ENCODE assay signal across 19 cellular contexts in the genomic region with DNA sequence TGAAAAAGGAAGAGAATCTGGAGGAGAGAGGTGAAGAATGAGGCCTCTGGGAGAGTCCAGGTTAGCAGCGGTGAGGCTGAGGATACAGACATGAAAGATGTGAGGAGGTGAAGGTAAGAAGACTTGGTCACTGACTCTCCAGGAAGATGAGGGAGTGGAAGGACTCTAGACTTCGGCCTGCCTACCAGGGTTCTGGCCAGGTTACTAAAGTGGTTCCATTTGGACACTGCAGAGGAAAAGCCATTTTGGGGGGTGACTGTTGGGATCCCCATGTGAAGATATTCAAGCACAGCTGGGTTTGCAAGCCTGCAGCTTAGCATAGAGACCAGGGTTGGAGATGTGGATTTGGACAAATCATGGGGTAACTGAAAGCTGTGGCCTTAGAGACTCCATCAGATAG. TPM values are rescaled to one million over a fixed set of nuclear protein-coding genes. Genes with fewer than 3 reads are reported as not detected.
DNase-seq lines count a peak whose midpoint lies in the region; ATAC-seq and TF ChIP-seq lines count a peak whose summit lies in the region.
"Had no signal": no experiment of that assay in that cellular context is flagged by ENCODE, and none has a peak within 500 bp of the region (broad histone marks: within the 10 kb centered on the region; RNA-seq: fewer than 3 reads in every experiment).

No MANE protein-coding gene starts in this region.

- ATAC-seq in left lung (no peak), HG03354 (IDR thresholded peaks at IDR 0.05; ENCODE audit: poor library complexity, severe bottlenecking, unreplicated experiment) (no peak)
- ATAC-seq: HCT116 had no signal

- CTCF ChIA-PET in CD4-positive, alpha-beta memory T cell (lab: Charles Lee; ENCODE audit: partially characterized antibody) = interaction anchor here (1.3 to 2.8 kb wide), 9 partner anchors 12 to 58 kb away, joined by 3 to 16 read pairs (median 12); partner anchors contain the start of genes MRPL17, TAF10 and TPP1

- H3K4me1 Mint-ChIP-seq in CD4-positive, alpha-beta memory T cell = peaks cover 0 to 12% (median 0%) of the 10 kb centered on the region in 4 donors
- H3K4me1 Mint-ChIP-seq: activated CD8-positive, alpha-beta memory T cell treated with anti-CD3 and anti-CD28 coated beads, Interleukin-2, amount 10 ng/mL, durations not matched to agents 7 days and 5 days; nephron; stimulated activated memory B cell treated with anti-CD40 and anti-IgM and Interleukin-4, amounts not matched to agents 10 μg/mL and 1 μg/mL and 100 μg/mL, for 72 hours had no signal

- no peaks in the 10 kb centered on the region for H3K9me3 Mint-ChIP-seq in CD4-positive, alpha-beta memory T cell
- H3K9me3 Mint-ChIP-seq: activated T-helper 2 cell treated with anti-CD3 and anti-CD28 coated beads, Interferon-gamma antibody, Interleukin-2, Interleukin-4, amounts not matched to agents 10 μg/mL and 5 μg/mL and 100 μg/mL, durations not matched to agents 14 hours and 24 hours and 36 hours; nephron; stimulated activated memory B cell treated with anti-CD40 and anti-IgM and Interleukin-4, amounts not matched to agents 10 μg/mL and 1 μg/mL and 100 μg/mL, for 72 hours had no signal

- H3K9me3 ChIP-seq in CD4-positive, alpha-beta memory T cell (ENCODE audit: control insufficient read depth in 1 of 2, low read length in 2 of 2) = no peaks in the 10 kb centered on the region
- H3K9me3 ChIP-seq in OCI-LY3 (ENCODE audit: insufficient read depth, low read length) (no peaks in the 10 kb centered on the region), left lung (no peaks in the 10 kb centered on the region), subcutaneous abdominal adipose tissue (ENCODE audit: control insufficient read depth in 5 of 5, low read length in 5 of 5) (no peaks in the 10 kb centered on the region), MM.1S (replicated peaks; ENCODE audit: insufficient read depth, low read length) (no peaks in the 10 kb centered on the region)

- H3K27ac ChIP-seq in CD4-positive, alpha-beta memory T cell (ENCODE audit: low read depth, low read length) = peak overlapping the region; percentile 54
- H3K27ac ChIP-seq in OCI-LY3 (ENCODE audit: low read length) = peak overlapping the region; percentile 65; the same call in 1 of the 2 replicates
- peak overlapping the region; percentile 58 to 81 for H3K27ac ChIP-seq in left lung
- peak overlapping the region; percentile 80 for H3K27ac ChIP-seq in subcutaneous abdominal adipose tissue (ENCODE audit: low read depth, low read length)
- no peak overlapping the region for H3K27ac ChIP-seq in MM.1S (ENCODE audit: low read length)
- H3K27ac ChIP-seq: brain microvascular endothelial cell had no signal

- POLR2A ChIA-PET in CD4-positive, alpha-beta memory T cell (lab: Charles Lee; ENCODE audit: partially characterized antibody) = interaction anchor here (1.0 to 4.5 kb wide), 15 partner anchors 9 to 258 kb away, joined by 3 to 37 read pairs (median 8); partner anchors contain the start of genes ILK, MRPL17, TAF10 and TPP1

- H3K79me2 ChIP-seq in OCI-LY3 (ENCODE audit: low read length) = no peaks in the 10 kb centered on the region
- no peaks in the 10 kb centered on the region for H3K79me2 ChIP-seq in MM.1S (ENCODE audit: low read length)

- no peak overlapping the region for H2AFZ ChIP-seq in OCI-LY3 (ENCODE audit: low read depth, low read length)
- no peak overlapping the region for H2AFZ ChIP-seq in MM.1S (ENCODE audit: low read length)

- H3K4me1 ChIP-seq in CD4-positive, alpha-beta memory T cell (ENCODE audit: insufficient read depth, low read length) = peaks cover 47% of the 10 kb centered on the region
- peaks cover 27% of the 10 kb centered on the region for H3K4me1 ChIP-seq in OCI-LY3 (ENCODE audit: low read length)
- H3K4me1 ChIP-seq in left lung = peaks cover 21 to 51% of the 10 kb centered on the region in 2 donors
- peaks cover 9 to 58% (median 30%) of the 10 kb centered on the region in 5 donors for H3K4me1 ChIP-seq in subcutaneous abdominal adipose tissue (ENCODE audit: control insufficient read depth in 5 of 5, insufficient read depth in 5 of 5, low read length in 5 of 5)
- no peaks in the 10 kb centered on the region for H3K4me1 ChIP-seq in MM.1S (ENCODE audit: low read length)

- H3K4me2 ChIP-seq in OCI-LY3 (ENCODE audit: low read length) (peak overlapping the region; percentile 80), MM.1S (ENCODE audit: low read depth, low read length) (no peak overlapping the region)

- H3K9ac ChIP-seq in OCI-LY3 (ENCODE audit: low read length) (peak overlapping the region; percentile 63; the same call in 1 of the 2 replicates), subcutaneous abdominal adipose tissue (ENCODE audit: low read length in 5 of 5) (no peak overlapping the region), MM.1S (ENCODE audit: low read length) (no peak overlapping the region)

- H3K36me3 ChIP-seq in CD4-positive, alpha-beta memory T cell (ENCODE audit: insufficient read depth, low read length) = no peaks in the 10 kb centered on the region
- no peaks in the 10 kb centered on the region for H3K36me3 ChIP-seq in OCI-LY3 (replicated peaks; ENCODE audit: low read depth, low read length)
- no peaks in the 10 kb centered on the region for H3K36me3 ChIP-seq in left lung
- H3K36me3 ChIP-seq in subcutaneous abdominal adipose tissue (ENCODE audit: control insufficient read depth in 5 of 5, insufficient read depth in 5 of 5, low read length in 5 of 5) = peaks cover 0 to 5% (median 0%) of the 10 kb centered on the region in 5 donors
- no peaks in the 10 kb centered on the region for H3K36me3 ChIP-seq in MM.1S (replicated peaks; ENCODE audit: insufficient read depth, low read length)
- H3K36me3 ChIP-seq: brain microvascular endothelial cell had no signal

- no peaks in the 10 kb centered on the region for H3K36me3 Mint-ChIP-seq in CD4-positive, alpha-beta memory T cell
- H3K36me3 Mint-ChIP-seq: activated CD8-positive, alpha-beta memory T cell treated with anti-CD3 and anti-CD28 coated beads, Interleukin-2, amount 10 ng/mL, durations not matched to agents 7 days and 5 days; stimulated activated memory B cell treated with anti-CD40 and anti-IgM and Interleukin-4, amounts not matched to agents 10 μg/mL and 1 μg/mL and 100 μg/mL, for 72 hours had no signal

- intact Hi-C loops in CD4-positive, alpha-beta memory T cell (cut with micrococcal nuclease) = loop anchor here (1.0 to 2.0 kb wide), 2 partner anchors 19 to 29 kb away; partner anchors contain the start of gene TPP1
- intact Hi-C loops in left lung (cut with DNase I) = no loop called here

- H3K4me3 Mint-ChIP-seq in CD4-positive, alpha-beta memory T cell = no peak overlapping the region
- H3K4me3 Mint-ChIP-seq: activated CD8-positive, alpha-beta memory T cell treated with anti-CD3 and anti-CD28 coated beads, Interleukin-2, amount 10 ng/mL, durations not matched to agents 7 days and 5 days; nephron; stimulated activated memory B cell treated with anti-CD40 and anti-IgM and Interleukin-4, amounts not matched to agents 10 μg/mL and 1 μg/mL and 100 μg/mL, for 72 hours had no signal

- H3K9me2 ChIP-seq in MM.1S (replicated peaks; ENCODE audit: insufficient read depth, low read length) = no peaks in the 10 kb centered on the region

- no peaks in the 10 kb centered on the region for H3K27me3 ChIP-seq in CD4-positive, alpha-beta memory T cell (ENCODE audit: insufficient read depth, low read length)
- H3K27me3 ChIP-seq in OCI-LY3 (ENCODE audit: low read depth, low read length) = peaks cover 29% of the 10 kb centered on the region; the same call in 1 of the 2 replicates
- peaks cover 0 to 9% of the 10 kb centered on the region in 2 donors for H3K27me3 ChIP-seq in left lung
- H3K27me3 ChIP-seq in subcutaneous abdominal adipose tissue (ENCODE audit: control insufficient read depth in 5 of 5, insufficient read depth in 4 of 5, low read length in 5 of 5) = peaks cover 0 to 3% (median 0%) of the 10 kb centered on the region in 5 donors
- H3K27me3 ChIP-seq in MM.1S (replicated peaks; ENCODE audit: insufficient read depth, low read length) = peaks cover 18% of the 10 kb centered on the region; the same call in 1 of the 2 replicates

- H4K20me1 ChIP-seq in OCI-LY3 (ENCODE audit: insufficient read depth, low read length) = no peaks in the 10 kb centered on the region
- H4K20me1 ChIP-seq in MM.1S (ENCODE audit: insufficient read depth, low read length) = no peaks in the 10 kb centered on the region

- H3F3A ChIP-seq in MM.1S (ENCODE audit: insufficient read depth, low read length) = no peaks in the 10 kb centered on the region

- no peak for TF ChIP-seq CTCF in OCI-LY3 (IDR thresholded peaks at IDR 0.05; ENCODE audit: low read depth, low read length)
- no peak for TF ChIP-seq CTCF in left lung (IDR thresholded peaks at IDR 0.05)
- no peak for TF ChIP-seq CTCF in MM.1S (IDR thresholded peaks at IDR 0.05; ENCODE audit: low read length)

- no peak overlapping the region for H3K4me3 ChIP-seq in CD4-positive, alpha-beta memory T cell (ENCODE audit: low read length in 2 of 2)
- no peak overlapping the region for H3K4me3 ChIP-seq in OCI-LY3 (ENCODE audit: low read length)
- H3K4me3 ChIP-seq in left lung = no peak overlapping the region
- H3K4me3 ChIP-seq in subcutaneous abdominal adipose tissue (ENCODE audit: low read depth in 1 of 5, low read length in 5 of 5) = no peak overlapping the region
- no peak overlapping the region for H3K4me3 ChIP-seq in MM.1S (ENCODE audit: low read length)

- no peaks in the 10 kb centered on the region for H3K27me3 Mint-ChIP-seq in CD4-positive, alpha-beta memory T cell
- H3K27me3 Mint-ChIP-seq: activated CD8-positive, alpha-beta memory T cell treated with anti-CD3 and anti-CD28 coated beads, Interleukin-2, amount 10 ng/mL, durations not matched to agents 7 days and 5 days; stimulated activated memory B cell treated with anti-CD40 and anti-IgM and Interleukin-4, amounts not matched to agents 10 μg/mL and 1 μg/mL and 100 μg/mL, for 72 hours had no signal

- no peak for DNase-seq in CD4-positive, alpha-beta memory T cell
- no peak for DNase-seq in left lung
- DNase-seq in MM.1S = no peak
- no peak for DNase-seq in NCI-H2227 (lab: John Stamatoyannopoulos, UW; ENCODE audit: unreplicated experiment)
- DNase-seq: activated CD8-positive, alpha-beta memory T cell treated with anti-CD3 and anti-CD28 coated beads, Interleukin-2, amount 10 ng/mL, durations not matched to agents 7 days and 5 days; NCI-H1105 treated with DMSO at 0.1 percent for 48 hours; NCI-H2107; NCI-H526 treated with DMSO at 0.1 percent for 48 hours; OCI-M1; posterior cingulate gyrus; stimulated activated CD4-positive, alpha-beta T cell treated with anti-CD3 and anti-CD28 coated beads, Interleukin-15, amount 100 ng/mL, for 24 hours had no signal

- H3K27ac Mint-ChIP-seq in CD4-positive, alpha-beta memory T cell = no peak overlapping the region
- H3K27ac Mint-ChIP-seq: activated CD8-positive, alpha-beta memory T cell treated with anti-CD3 and anti-CD28 coated beads, Interleukin-2, amount 10 ng/mL, durations not matched to agents 7 days and 5 days; activated T-helper 2 cell treated with anti-CD3 and anti-CD28 coated beads, Interferon-gamma antibody, Interleukin-2, Interleukin-4, amounts not matched to agents 10 μg/mL and 5 μg/mL and 100 μg/mL, durations not matched to agents 14 hours and 24 hours and 36 hours; nephron; stimulated activated memory B cell treated with anti-CD40 and anti-IgM and Interleukin-4, amounts not matched to agents 10 μg/mL and 1 μg/mL and 100 μg/mL, for 72 hours had no signal

RNA-seq across cellular contexts. Expression of gene DCHS1, which starts 7.8 kb away (rescaled TPM):
- 1 to 10 TPM; 6.4 to 6.7 TPM for total RNA-seq in CD4-positive, alpha-beta memory T cell
- 1 to 10 TPM in 1 of 2 donors, under 1 TPM in 1; 0.47 to 2.5 TPM for polyA plus RNA-seq in CD4-positive, alpha-beta memory T cell
- total RNA-seq in left lung = 10 to 100 TPM; 15.4 to 18.9 TPM

RNA-seq across cellular contexts. Expression of gene TPP1, which starts 28.6 kb away (rescaled TPM):
- 100 to 1,000 TPM; 194 to 198 TPM for total RNA-seq in CD4-positive, alpha-beta memory T cell
- polyA plus RNA-seq in CD4-positive, alpha-beta memory T cell = 100 to 1,000 TPM; 103 to 144 TPM
- 100 to 1,000 TPM; 202 to 264 TPM for total RNA-seq in left lung

RNA-seq across cellular contexts. Expression of gene MRPL17, which starts 35.3 kb away (rescaled TPM):
- 10 to 100 TPM; 33.4 to 36.9 TPM for total RNA-seq in CD4-positive, alpha-beta memory T cell
- polyA plus RNA-seq in CD4-positive, alpha-beta memory T cell = 10 to 100 TPM; 12.7 to 42.6 TPM
- 10 to 100 TPM; 47.6 to 51.6 TPM for total RNA-seq in left lung

RNA-seq across cellular contexts. Expression of gene TAF10, which starts 35.8 kb away (rescaled TPM):
- 100 to 1,000 TPM; 116 to 120 TPM for total RNA-seq in CD4-positive, alpha-beta memory T cell
- polyA plus RNA-seq in CD4-positive, alpha-beta memory T cell = 100 to 1,000 TPM; 171 to 367 TPM
- 100 to 1,000 TPM; 127 TPM for total RNA-seq in left lung

RNA-seq across cellular contexts. Expression of gene ILK, which starts 44.3 kb away (rescaled TPM):
- total RNA-seq in CD4-positive, alpha-beta memory T cell = 100 to 1,000 TPM; 131 to 132 TPM
- polyA plus RNA-seq in CD4-positive, alpha-beta memory T cell = 100 to 1,000 TPM; 121 to 129 TPM
- 100 to 1,000 TPM; 155 to 165 TPM for total RNA-seq in left lung
